In genomic region chr6:93418113-93418447, GRCh38 we compare ENCODE assay signal across 8 cellular contexts.
A peak's percentile ranks its signal among the peaks of the same experiment; 100 is the strongest.
DNase-seq lines count a peak whose midpoint lies in the region; TF ChIP-seq lines count a peak whose summit lies in the region.

No MANE protein-coding gene starts in this region.

- peaks cover 2% of the 10 kb centered on the region for H3K4me1 ChIP-seq in iPS DF 6.9 (ENCODE audit: control insufficient read depth, insufficient read depth, low read length)

- POLR2A ChIA-PET in RWPE1 (lab: Yijun Ruan, JAX; ENCODE audit: low non-redundant PET): no interaction called here

- H3K27ac ChIP-seq in RWPE1: peak overlapping the region; percentile 92
- H3K27ac ChIP-seq in iPS DF 6.9 (ENCODE audit: low read length): no peak overlapping the region
- no peak overlapping the region for H3K27ac ChIP-seq in skin epidermis

- H3K27me3 ChIP-seq in iPS DF 6.9 (ENCODE audit: control insufficient read depth, insufficient read depth, low read length): peaks cover 10% of the 10 kb centered on the region

- H3K9me3 ChIP-seq in iPS DF 6.9 (ENCODE audit: control insufficient read depth, insufficient read depth, low read length): no peaks in the 10 kb centered on the region

- no CpG with 5 or more reads among the region's 6 CpGs for WGBS in iPS DF 6.9 (ENCODE audit: insufficient coverage, insufficient read length)

- no peaks in the 10 kb centered on the region for H3K36me3 ChIP-seq in iPS DF 6.9 (ENCODE audit: control insufficient read depth, insufficient read depth, low read length)

- no peak for TF ChIP-seq CTCF in RWPE1 (conservative IDR thresholded peaks at IDR 0.05; ENCODE audit: low read depth)

- DNase-seq in NCI-H1417 (lab: John Stamatoyannopoulos, UW): peak in 2 of 3 experiments; percentile 58 to 83
- no peak for DNase-seq in NCI-H1417 treated with DMSO at 0.1 percent for 48 hours (lab: John Stamatoyannopoulos, UW)
- peak; percentile 3 for DNase-seq in RWPE1 (ENCODE audit: low spot score)
- no peak for DNase-seq in iPS DF 6.9 (ENCODE audit: low read depth, low spot score)
- no peak for DNase-seq in GM19238 (ENCODE audit: insufficient read length, low spot score)
- no peak for DNase-seq in activated CD4-positive, CD25-positive, alpha-beta regulatory T cell treated with anti-CD3 and anti-CD28 coated beads, Interleukin-2, amount 50 U/mL, for 72 hours
- no peak for DNase-seq in T-helper 9 cell

- CTCF ChIA-PET in RWPE1 (lab: Yijun Ruan, JAX): interaction anchor here (0.6 kb wide), 1 partner anchor 1091 kb away, joined by 3 read pairs; no protein-coding TSS in a partner anchor

- H3K4me3 ChIP-seq in iPS DF 6.9 (ENCODE audit: low read length) (peak overlapping the region; percentile 78; the same call in 1 of the 2 replicates), skin epidermis (peak overlapping the region in 6 of 7 experiments; percentile 14 to 45 (median 26))

Comparison
In these comparisons a context has a peak if more than half of its experiments do, and no peak if none do; other contexts are left out.
1. DNase-seq: peak in NCI-H1417 (2 of 3) and RWPE1 (single experiment); none in NCI-H1417 treated with DMSO at 0.1 percent for 48 hours (single experiment), iPS DF 6.9 (single experiment), GM19238 (single experiment), activated CD4-positive, CD25-positive, alpha-beta regulatory T cell treated with anti-CD3 and anti-CD28 coated beads, Interleukin-2, amount 50 U/mL, for 72 hours (single experiment) and T-helper 9 cell (single experiment).